In genomic region chr12:59827767-59828166, GRCh38 we compare ENCODE assay signal across 7 cellular contexts.
"Had no signal": no experiment of that assay in that cellular context is flagged by ENCODE, and none has a peak within 500 bp of the region (broad histone marks: within the 10 kb centered on the region; RNA-seq: fewer than 3 reads in every experiment).

No MANE protein-coding gene starts in this region.

- ATAC-seq: GM23338 had no signal

- H3K27ac ChIP-seq: HL-60 had no signal

- H3K4me3 ChIP-seq: GM23338 had no signal

- H2AFZ ChIP-seq: GM23338 had no signal

- FAIRE-seq: H1, H54 had no signal

- H3K4me2 ChIP-seq: GM23338 had no signal

- DNase-seq: H9, Kasumi-1, KG1 had no signal
